ENCODE assay signal across 25 cellular contexts in the genomic region with DNA sequence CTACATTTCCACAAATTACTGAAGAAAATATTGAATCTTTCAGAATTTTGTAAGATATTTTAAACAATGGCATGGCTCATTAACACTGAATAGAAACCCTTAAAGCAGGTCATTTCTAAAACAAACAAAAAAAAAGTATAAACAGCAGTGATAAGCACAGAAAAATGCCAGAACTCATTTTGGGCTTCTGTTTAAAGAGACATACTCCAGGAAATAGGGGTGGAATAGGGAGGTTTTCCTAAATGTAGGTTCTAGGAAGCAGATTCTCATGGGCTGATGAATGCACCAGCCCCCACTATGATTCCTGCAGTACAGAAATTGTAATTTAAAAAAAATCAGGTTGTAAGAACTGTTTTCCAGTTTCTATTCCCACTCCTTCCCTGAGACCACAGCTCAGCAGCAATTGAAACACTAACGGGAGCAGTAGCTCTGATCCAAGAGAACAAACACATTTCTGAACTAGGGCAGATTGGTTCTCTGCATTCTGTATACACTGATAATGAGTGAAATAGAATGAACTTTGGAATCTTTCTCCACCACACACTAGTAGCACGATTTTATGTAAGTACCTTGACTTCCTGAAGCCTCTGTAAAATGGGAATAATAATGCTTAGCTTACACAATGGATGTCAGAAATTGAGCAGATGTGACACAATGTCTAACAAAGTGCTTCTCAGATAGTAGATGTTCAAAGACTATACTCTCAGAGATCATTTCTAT.
"Had no signal": no experiment of that assay in that cellular context is flagged by ENCODE, and none has a peak within 500 bp of the region (broad histone marks: within the 10 kb centered on the region; RNA-seq: fewer than 3 reads in every experiment).

No MANE protein-coding gene starts in this region.

- H3K27ac ChIP-seq: colonic mucosa, epithelial cell of prostate, esophagus squamous epithelium, gastrocnemius medialis, heart right ventricle, left ventricle myocardium inferior, lower lobe of right lung had no signal

- ATAC-seq: effector memory CD8-positive, alpha-beta T cell; esophagus mucosa; gastrocnemius medialis; heart right ventricle; left cardiac atrium; lower lobe of right lung; mucosa of descending colon had no signal

- H3K4me3 ChIP-seq: colonic mucosa, esophagus squamous epithelium, gastrocnemius medialis, heart right ventricle, left ventricle myocardium inferior, lower lobe of right lung, mucosa of descending colon had no signal

- FAIRE-seq: endometrium, islet of Langerhans, keratinocyte had no signal

- H3K4me1 ChIP-seq: colonic mucosa, esophagus squamous epithelium, gastrocnemius medialis, heart right ventricle, left ventricle myocardium inferior, lower lobe of right lung had no signal

- H3K36me3 ChIP-seq: colonic mucosa, esophagus squamous epithelium, gastrocnemius medialis, heart right ventricle, left ventricle myocardium inferior, lower lobe of right lung had no signal

- H3K27me3 ChIP-seq: colonic mucosa, esophagus squamous epithelium, gastrocnemius medialis had no signal

- DNase-seq: colonic mucosa; cortex of kidney; effector CD8-positive, alpha-beta T cell; effector memory CD8-positive, alpha-beta T cell; endodermal cell; erythroblast; esophagus squamous epithelium; foreskin fibroblast; foreskin melanocyte; gastrocnemius medialis; glutamatergic neuron; head of caudate nucleus; heart right ventricle; hippocampal formation; left cardiac atrium; left ventricle myocardium inferior; lower lobe of right lung; mesenchymal stem cell; mucosa of descending colon; naive B cell had no signal

- H3K9me3 ChIP-seq: colonic mucosa, esophagus squamous epithelium, gastrocnemius medialis, left ventricle myocardium inferior, lower lobe of right lung, mucosa of descending colon had no signal
